ENCODE assay signal across 13 cellular contexts in the genomic region with DNA sequence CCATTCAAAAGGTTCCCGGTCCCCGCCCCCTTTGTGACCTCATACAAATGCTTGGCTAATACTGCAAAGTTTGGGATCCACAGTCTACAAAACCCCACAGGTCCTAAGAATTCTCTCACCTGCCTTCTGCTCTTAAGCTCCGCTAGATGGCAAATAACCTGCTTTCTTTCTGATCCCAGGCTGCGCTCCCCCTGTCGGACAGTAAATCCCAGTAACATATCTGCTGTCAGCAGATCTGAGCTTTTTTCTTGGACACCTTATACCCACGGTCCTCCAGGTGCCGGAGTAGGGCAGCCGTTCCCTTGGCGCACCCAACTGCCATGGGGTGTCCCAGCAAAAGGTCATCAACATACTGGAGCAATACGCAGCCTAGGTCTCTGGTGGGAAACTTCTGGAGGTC. TPM values are rescaled to one million over a fixed set of nuclear protein-coding genes. Genes with fewer than 3 reads are reported as not detected.
A peak's percentile ranks its signal among the peaks of the same experiment; 100 is the strongest.
DNase-seq lines count a peak whose midpoint lies in the region; ATAC-seq and TF ChIP-seq lines count a peak whose summit lies in the region.
"Had no signal": no experiment of that assay in that cellular context is flagged by ENCODE, and none has a peak within 500 bp of the region (broad histone marks: within the 10 kb centered on the region; RNA-seq: fewer than 3 reads in every experiment).

No MANE protein-coding gene starts in this region.

- TF ChIP-seq RAD21 in HCT116 (IDR thresholded peaks at IDR 0.05; ENCODE audit: low read depth) = no peak

- H3K4me3 ChIP-seq in AG09309 (ENCODE audit: control insufficient read depth, low read depth, low read length) (no peak overlapping the region), HCT116 (replicated peaks in 1 of 2; ENCODE audit: low read depth in 1 of 2, low read length in 2 of 2) (no peak overlapping the region), Panc1 (ENCODE audit: low read depth in 2 of 2, low read length in 2 of 2) (no peak overlapping the region), tibial nerve (no peak overlapping the region)
- H3K4me3 ChIP-seq in naive thymus-derived CD4-positive, alpha-beta T cell (ENCODE audit: low read length) = no peak overlapping the region
- H3K4me3 ChIP-seq: dorsolateral prefrontal cortex, SJSA1 had no signal

- TF ChIP-seq POLR2A in HCT116 (IDR thresholded peaks at IDR 0.05; ENCODE audit: borderline replicate concordance, extremely low read depth, insufficient read depth, insufficient read length) (no peak), tibial nerve (IDR thresholded peaks at IDR 0.05) (no peak)

- no peak overlapping the region for H2AFZ ChIP-seq in HCT116 (ENCODE audit: low read depth, low read length, poor library complexity, severe bottlenecking)

- no peaks in the 10 kb centered on the region for H3K27me3 ChIP-seq in HCT116 (ENCODE audit: insufficient read depth, low read length)
- H3K27me3 ChIP-seq in Panc1 (ENCODE audit: control insufficient read depth, insufficient read depth, low read length) = no peaks in the 10 kb centered on the region
- no peaks in the 10 kb centered on the region for H3K27me3 ChIP-seq in naive thymus-derived CD4-positive, alpha-beta T cell (ENCODE audit: control insufficient read depth in 2 of 2, insufficient read depth in 2 of 2, low read length in 2 of 2)
- H3K27me3 ChIP-seq in tibial nerve = peaks cover 0 to 20% of the 10 kb centered on the region in 2 donors
- H3K27me3 ChIP-seq: SJSA1 had no signal

- in situ Hi-C loops in Panc1 (cut with HindIII; ENCODE audit: low pct_unique_long_range_greater_than_20kb, low sequenced_read_pairs) = no loop called here

- ATAC-seq in HCT116 (no peak), Panc1 (no peak), GM18861 (IDR thresholded peaks at IDR 0.05; ENCODE audit: unreplicated experiment) (no peak)
- ATAC-seq in naive thymus-derived CD4-positive, alpha-beta T cell = no peak

- H3K79me2 ChIP-seq in HCT116 (ENCODE audit: insufficient read depth, low read length) = no peaks in the 10 kb centered on the region

- no peaks in the 10 kb centered on the region for H3K36me3 Mint-ChIP-seq in naive thymus-derived CD4-positive, alpha-beta T cell

- no peak overlapping the region for H3K4me2 ChIP-seq in HCT116 (ENCODE audit: low read length)

- no peak for TF ChIP-seq EP300 in tibial nerve (IDR thresholded peaks at IDR 0.05)

- POLR2A ChIA-PET in HCT116 (lab: Charles Lee) = no interaction called here
- POLR2A ChIA-PET in Panc1 (lab: Charles Lee) = no interaction called here
- POLR2A ChIA-PET in naive thymus-derived CD4-positive, alpha-beta T cell (lab: Charles Lee) = no interaction called here

- intact Hi-C loops in HCT116 (cut with micrococcal nuclease) = no loop called here
- intact Hi-C loops in Panc1 (cut with micrococcal nuclease; ENCODE audit: unreplicated experiment) = no loop called here
- intact Hi-C loops in naive thymus-derived CD4-positive, alpha-beta T cell (cut with micrococcal nuclease) = no loop called here

- H3K9me2 ChIP-seq in HCT116 (ENCODE audit: insufficient read depth) = no peaks in the 10 kb centered on the region

- TF ChIP-seq CTCF in AG09309 (IDR thresholded peaks at IDR 0.05; ENCODE audit: control insufficient read depth, insufficient read depth, low read depth, low read length, missing control alignments) (peak; percentile 42), HCT116 (IDR thresholded peaks at IDR 0.05 in 2 of 3, conservative IDR thresholded peaks at IDR 0.05 in 1 of 3; ENCODE audit: borderline replicate concordance in 1 of 3, insufficient read depth in 1 of 3, low read depth in 2 of 3, low read length in 2 of 3) (peak; percentile 27 to 77 (median 38)), Panc1 (IDR thresholded peaks at IDR 0.05) (peak; percentile 55), tibial nerve (IDR thresholded peaks at IDR 0.05) (no peak)

- DNase-seq in AG09309 (ENCODE audit: low read depth) (no peak), HCT116 (ENCODE audit: low read depth, low spot score) (peak; percentile 26), Panc1 (ENCODE audit: low read depth, low spot score) (no peak), left kidney (ENCODE audit: low read depth, low spot score) (peak; percentile 74), tibial nerve (ENCODE audit: low spot score in 2 of 2) (no peak)
- DNase-seq in stimulated activated CD4-positive, alpha-beta T cell treated with anti-CD3 and anti-CD28 coated beads, Interleukin-2, amount 100 ng/mL, for 24 hours = no peak
- no peak for DNase-seq in naive thymus-derived CD4-positive, alpha-beta T cell
- DNase-seq: activated gamma-delta T cell treated with Interleukin-2 at 50 U/mL for 16 hours; dorsolateral prefrontal cortex; mesenchymal stem cell; stimulated activated naive CD4-positive, alpha-beta T cell treated with Interleukin-2 at 50 U/mL for 16 hours had no signal

- BruUV-seq in HCT116 (replicated peaks; lab: Mats Ljungman, UMichigan) (no TSS peak), Panc1 (replicated peaks; lab: Mats Ljungman, UMichigan) (no TSS peak)

- CTCF ChIA-PET in HCT116 (lab: Charles Lee) (no interaction called here), Panc1 (lab: Charles Lee) (no interaction called here)
- CTCF ChIA-PET in naive thymus-derived CD4-positive, alpha-beta T cell (lab: Charles Lee) = no interaction called here

- no peak overlapping the region for H3K9ac ChIP-seq in HCT116 (ENCODE audit: low read length)

- H3K27ac ChIP-seq in HCT116 (ENCODE audit: low read depth, low read length) (no peak overlapping the region), Panc1 (ENCODE audit: low read length) (no peak overlapping the region), tibial nerve (no peak overlapping the region)
- H3K27ac ChIP-seq in naive thymus-derived CD4-positive, alpha-beta T cell (ENCODE audit: low read depth, low read length) = no peak overlapping the region
- H3K27ac ChIP-seq: dorsolateral prefrontal cortex, SJSA1 had no signal

- H3K27ac Mint-ChIP-seq in naive thymus-derived CD4-positive, alpha-beta T cell = no peak overlapping the region

- H3K36me3 ChIP-seq in HCT116 (ENCODE audit: control insufficient read depth in 1 of 2, insufficient read depth in 2 of 2, low read length in 2 of 2) = no peaks in the 10 kb centered on the region
- no peaks in the 10 kb centered on the region for H3K36me3 ChIP-seq in Panc1 (ENCODE audit: control insufficient read depth, insufficient read depth, low read length)
- no peaks in the 10 kb centered on the region for H3K36me3 ChIP-seq in naive thymus-derived CD4-positive, alpha-beta T cell (ENCODE audit: control insufficient read depth in 2 of 3, insufficient read depth in 3 of 3, low read length in 3 of 3)
- no peaks in the 10 kb centered on the region for H3K36me3 ChIP-seq in tibial nerve
- H3K36me3 ChIP-seq: SJSA1 had no signal

- no peaks in the 10 kb centered on the region for H4K20me1 ChIP-seq in HCT116 (ENCODE audit: insufficient read depth)

- H3K27me3 Mint-ChIP-seq in naive thymus-derived CD4-positive, alpha-beta T cell = peaks cover 4 to 26% (median 21%) of the 10 kb centered on the region in 5 donors

- H3K9me3 ChIP-seq in HCT116 (ENCODE audit: control insufficient read depth in 1 of 2, insufficient read depth in 1 of 2, low read depth in 1 of 2, low read length in 2 of 2) (0 out of 4 replicates have a peak, but pooled peaks cover 0 to 3% of the 10 kb centered on the region in 2 experiments), Panc1 (ENCODE audit: control insufficient read depth, insufficient read depth, low read depth, low read length) (no peaks in the 10 kb centered on the region), tibial nerve (peaks cover 0 to 21% (median 0%) of the 10 kb centered on the region in 4 donors)
- H3K9me3 ChIP-seq in naive thymus-derived CD4-positive, alpha-beta T cell (ENCODE audit: control insufficient read depth in 2 of 3, low read length in 3 of 3) = peaks cover 0 to 5% (median 0%) of the 10 kb centered on the region in 3 experiments
- H3K9me3 ChIP-seq: SJSA1 had no signal

- RAD21 ChIA-PET in HCT116 (lab: Charles Lee; ENCODE audit: low non-redundant PET in 1 of 2, low total read pairs in 2 of 2, uncharacterized antibody in 2 of 2, unreplicated experiment in 2 of 2) = no interaction called here

- H3K4me1 Mint-ChIP-seq in naive thymus-derived CD4-positive, alpha-beta T cell = peaks cover 0 to 8% (median 4%) of the 10 kb centered on the region in 7 donors

- H3K4me1 ChIP-seq in HCT116 (ENCODE audit: control insufficient read depth in 1 of 2, insufficient read depth in 2 of 2, low read length in 2 of 2) = peaks cover 0 to 15% of the 10 kb centered on the region in 2 experiments
- H3K4me1 ChIP-seq in Panc1 (ENCODE audit: control insufficient read depth, insufficient read depth, low read length) = no peaks in the 10 kb centered on the region
- H3K4me1 ChIP-seq in naive thymus-derived CD4-positive, alpha-beta T cell (ENCODE audit: control insufficient read depth in 2 of 2, insufficient read depth in 2 of 2, low read length in 2 of 2) = no peaks in the 10 kb centered on the region
- no peaks in the 10 kb centered on the region for H3K4me1 ChIP-seq in tibial nerve
- H3K4me1 ChIP-seq: SJSA1 had no signal

- no peak overlapping the region for H3K4me3 Mint-ChIP-seq in naive thymus-derived CD4-positive, alpha-beta T cell

- H3K9me3 Mint-ChIP-seq in naive thymus-derived CD4-positive, alpha-beta T cell = peaks cover 0 to 22% (median 6%) of the 10 kb centered on the region in 11 donors

- 85 to 87% methylated on average over 10 of the region's 10 CpGs for WGBS in tibial nerve, 2 donors

TF ChIP-seq in HCT116, 20 proteins besides CTCF, POLR2A, EP300 and RAD21:
- no peak for TF ChIP-seq SRF (IDR thresholded peaks at IDR 0.05; ENCODE audit: low read depth)
TF ChIP-seq in HCT116: peak in this region for 0.

RNA-seq across cellular contexts. Expression of a gene that starts 39.0 kb away (rescaled TPM):
- total RNA-seq in HCT116 (2021; ENCODE audit: unreplicated experiment) (32.0 TPM), Panc1 (2021; ENCODE audit: unreplicated experiment) (17.5 TPM), tibial nerve (10 to 100 TPM; 10.5 to 14.7 (median 11.8) TPM)
- polyA plus RNA-seq in HCT116 (2012) = 23.3 and 23.7 TPM in 2 replicates
- polyA plus RNA-seq in Panc1 (2012; ENCODE audit: insufficient read length) = 15.6 TPM
- 1 to 10 TPM in 1 of 5 experiments, under 1 TPM in 3, not detected in 1; 0.19 to 5.6 (median 0.43) TPM for total RNA-seq in naive thymus-derived CD4-positive, alpha-beta T cell
- polyA plus RNA-seq in naive thymus-derived CD4-positive, alpha-beta T cell = under 1 TPM in 1 of 2 donors, not detected in 1; 0.05 TPM

RNA-seq across cellular contexts. Expression of a gene that starts 59.9 kb away (rescaled TPM):
- total RNA-seq in HCT116 (2021; ENCODE audit: unreplicated experiment) (85.1 TPM), Panc1 (2021; ENCODE audit: unreplicated experiment) (33.5 TPM), tibial nerve (10 to 100 TPM; 24.9 to 29.2 (median 26.3) TPM)
- polyA plus RNA-seq in HCT116 (2012) = 135 and 169 TPM in 2 replicates
- 79.0 TPM for polyA plus RNA-seq in Panc1 (2012; ENCODE audit: insufficient read length)
- 10 to 100 TPM; 19.4 to 32.3 (median 28.3) TPM for total RNA-seq in naive thymus-derived CD4-positive, alpha-beta T cell
- polyA plus RNA-seq in naive thymus-derived CD4-positive, alpha-beta T cell = 10 to 100 TPM; 48.9 to 66.1 TPM

Comparison
In these comparisons a context has a peak if more than half of its experiments do, and no peak if none do; other contexts are left out.
1. DNase-seq: peak in HCT116 (single experiment) and left kidney (single experiment); none in AG09309 (single experiment), Panc1 (single experiment), stimulated activated CD4-positive, alpha-beta T cell treated with anti-CD3 and anti-CD28 coated beads, Interleukin-2, amount 100 ng/mL, for 24 hours (0 of 2), naive thymus-derived CD4-positive, alpha-beta T cell (0 of 9) and tibial nerve (0 of 2).
2. CTCF ChIP-seq: peak in AG09309 (single experiment), HCT116 (3 of 3) and Panc1 (single experiment); none in tibial nerve (0 of 5).